In the genomic region with DNA sequence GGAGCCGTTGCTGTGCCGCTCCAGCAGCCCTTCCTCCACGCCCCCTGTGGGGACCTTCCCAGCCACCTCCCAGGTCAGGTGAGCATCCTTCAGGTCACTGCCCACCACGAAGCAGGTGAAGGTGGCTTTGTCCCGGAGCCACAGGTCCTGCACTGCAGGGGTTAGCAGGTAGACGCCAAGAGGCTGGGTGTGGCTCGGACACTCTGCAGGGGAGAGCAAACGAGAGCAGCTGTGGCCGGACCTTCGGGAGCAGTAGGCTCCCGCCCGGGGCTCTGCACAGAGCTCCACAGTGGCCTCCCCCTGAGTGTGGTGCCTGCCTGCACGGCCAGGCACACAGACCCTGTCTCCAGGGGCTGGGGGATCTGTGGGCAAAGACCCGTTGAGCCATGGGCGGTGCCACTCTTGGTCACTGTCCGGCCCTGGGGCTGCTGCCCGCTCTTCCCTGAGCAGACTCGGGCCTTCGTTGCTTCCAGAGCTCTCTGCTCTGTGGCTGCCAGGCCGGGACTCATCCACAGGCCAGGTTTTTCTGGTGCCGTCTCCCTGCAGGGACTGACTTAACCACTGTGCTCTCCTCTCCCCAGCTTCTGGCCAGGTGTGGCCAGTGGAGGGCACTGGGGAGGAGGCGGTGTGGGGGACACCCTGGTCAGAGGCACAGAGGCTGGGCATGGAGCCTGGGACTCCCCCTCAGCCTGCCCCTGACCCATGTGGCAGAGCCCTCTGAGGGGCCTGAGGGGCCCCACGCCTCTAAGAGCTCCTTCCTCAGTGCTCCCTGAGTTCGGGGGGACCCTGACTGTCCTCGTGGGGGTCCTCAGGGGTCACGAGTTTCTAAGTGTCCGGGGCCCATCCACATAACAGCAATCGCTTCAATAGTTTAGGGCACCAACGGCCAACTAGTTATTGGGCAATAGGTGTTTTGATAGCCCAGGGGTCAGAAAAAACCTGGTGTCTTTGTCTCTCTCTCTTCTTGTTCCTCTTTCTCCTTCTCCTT, we compare ENCODE assay signal across 20 cellular contexts.
A peak's percentile ranks its signal among the peaks of the same experiment; 100 is the strongest.
DNase-seq lines count a peak whose midpoint lies in the region; ATAC-seq and TF ChIP-seq lines count a peak whose summit lies in the region.
"Had no signal": no experiment of that assay in that cellular context is flagged by ENCODE, and none has a peak within 500 bp of the region (broad histone marks: within the 10 kb centered on the region; RNA-seq: fewer than 3 reads in every experiment).

No MANE protein-coding gene starts in this region.

- peak; percentile 1 for DNase-seq in NOMO-1 treated with dmso at 0.1 percent for 144 hours (lab: John Stamatoyannopoulos, UW; ENCODE audit: unreplicated experiment)
- no peak for DNase-seq in NOMO-1 treated with DMSO at 0.1 percent for 48 hours (lab: John Stamatoyannopoulos, UW; ENCODE audit: unreplicated experiment)
- peak; percentile 37 for DNase-seq in CD14-positive monocyte (ENCODE audit: low spot score)
- peak; percentile 6 for DNase-seq in activated T-helper 2 cell treated with anti-CD3 and anti-CD28 coated beads, Interferon-gamma antibody, Interleukin-2, Interleukin-4, amounts not matched to agents 10 μg/mL and 5 μg/mL and 100 μg/mL, durations not matched to agents 14 hours and 24 hours and 36 hours (ENCODE audit: low spot score)
- peak; percentile 82 for DNase-seq in osteocyte (ENCODE audit: extremely low spot score, unreplicated experiment)
- DNase-seq in NCI-H1092 (lab: John Stamatoyannopoulos, UW): no peak
- DNase-seq in amygdala (lab: John Stamatoyannopoulos, UW): no peak
- DNase-seq: activated CD4-positive, alpha-beta T cell treated with anti-CD3 and anti-CD28 coated beads, Interleukin-2, amount 10 ng/mL, durations not matched to agents 7 days and 5 days; C1 segment of cervical spinal cord; DMS 273 treated with DMSO at 0.1 percent for 48 hours; GDM1; glutamatergic neuron; lower lobe of right lung; NCI-H510A treated with DMSO at 0.1 percent for 48 hours; SHP77 treated with DMSO at 0.1 percent for 48 hours; stimulated activated naive CD8-positive, alpha-beta T cell treated with anti-CD3 and anti-CD28 coated beads, Interleukin-15, Interleukin-2, amounts not matched to agents 100 U/mL and 50 U/mL, for 24 hours had no signal

- H3K4me1 Mint-ChIP-seq in CD14-positive monocyte (no peaks in the 10 kb centered on the region), osteocyte (ENCODE audit: unreplicated experiment) (no peaks in the 10 kb centered on the region)
- H3K4me1 Mint-ChIP-seq in activated T-helper 2 cell treated with anti-CD3 and anti-CD28 coated beads, Interferon-gamma antibody, Interleukin-2, Interleukin-4, amounts not matched to agents 10 μg/mL and 5 μg/mL and 100 μg/mL, durations not matched to agents 14 hours and 24 hours and 36 hours (ENCODE audit: low read depth): no peaks in the 10 kb centered on the region
- H3K4me1 Mint-ChIP-seq: activated CD4-positive, alpha-beta T cell treated with anti-CD3 and anti-CD28 coated beads, Interleukin-2, amount 10 ng/mL, durations not matched to agents 7 days and 5 days had no signal

- H3K4me3 Mint-ChIP-seq in CD14-positive monocyte: no peak overlapping the region
- no peak overlapping the region for H3K4me3 Mint-ChIP-seq in activated T-helper 2 cell treated with anti-CD3 and anti-CD28 coated beads, Interferon-gamma antibody, Interleukin-2, Interleukin-4, amounts not matched to agents 10 μg/mL and 5 μg/mL and 100 μg/mL, durations not matched to agents 14 hours and 24 hours and 36 hours (ENCODE audit: low read depth)
- no peak overlapping the region for H3K4me3 Mint-ChIP-seq in osteocyte (ENCODE audit: unreplicated experiment)
- H3K4me3 Mint-ChIP-seq: activated CD4-positive, alpha-beta T cell treated with anti-CD3 and anti-CD28 coated beads, Interleukin-2, amount 10 ng/mL, durations not matched to agents 7 days and 5 days; IgD-negative memory B cell; type B pancreatic cell had no signal

- no peaks in the 10 kb centered on the region for H3K9me3 Mint-ChIP-seq in CD14-positive monocyte
- no peaks in the 10 kb centered on the region for H3K9me3 Mint-ChIP-seq in activated T-helper 2 cell treated with anti-CD3 and anti-CD28 coated beads, Interferon-gamma antibody, Interleukin-2, Interleukin-4, amounts not matched to agents 10 μg/mL and 5 μg/mL and 100 μg/mL, durations not matched to agents 14 hours and 24 hours and 36 hours
- peaks cover 26% of the 10 kb centered on the region for H3K9me3 Mint-ChIP-seq in osteocyte (ENCODE audit: unreplicated experiment)
- H3K9me3 Mint-ChIP-seq: activated CD4-positive, alpha-beta T cell treated with anti-CD3 and anti-CD28 coated beads, Interleukin-2, amount 10 ng/mL, durations not matched to agents 7 days and 5 days; activated naive CD4-positive, alpha-beta T cell treated with anti-CD3 and anti-CD28 coated beads, Interleukin-2, amount 50 U/mL, for 72 hours; IgD-negative memory B cell had no signal

- H3K36me3 Mint-ChIP-seq in CD14-positive monocyte (no peaks in the 10 kb centered on the region), osteocyte (ENCODE audit: unreplicated experiment) (peaks cover 2% of the 10 kb centered on the region)
- no peaks in the 10 kb centered on the region for H3K36me3 Mint-ChIP-seq in activated T-helper 2 cell treated with anti-CD3 and anti-CD28 coated beads, Interferon-gamma antibody, Interleukin-2, Interleukin-4, amounts not matched to agents 10 μg/mL and 5 μg/mL and 100 μg/mL, durations not matched to agents 14 hours and 24 hours and 36 hours (ENCODE audit: low read depth)
- H3K36me3 Mint-ChIP-seq: activated naive CD4-positive, alpha-beta T cell treated with anti-CD3 and anti-CD28 coated beads, Interleukin-2, amount 50 U/mL, for 72 hours; IgD-negative memory B cell; type B pancreatic cell had no signal

- intact Hi-C loops in CD14-positive monocyte (cut with micrococcal nuclease): no loop called here
- intact Hi-C loops in activated T-helper 2 cell treated with anti-CD3 and anti-CD28 coated beads, Interferon-gamma antibody, Interleukin-2, Interleukin-4, amounts not matched to agents 10 μg/mL and 5 μg/mL and 100 μg/mL, durations not matched to agents 14 hours and 24 hours and 36 hours (cut with micrococcal nuclease): no loop called here

- H3K27me3 Mint-ChIP-seq in CD14-positive monocyte (ENCODE audit: low read depth in 3 of 3) (peaks cover 0 to 2% (median 0%) of the 10 kb centered on the region in 3 donors), osteocyte (ENCODE audit: unreplicated experiment) (no peaks in the 10 kb centered on the region)
- peaks cover under 1% of the 10 kb centered on the region for H3K27me3 Mint-ChIP-seq in activated T-helper 2 cell treated with anti-CD3 and anti-CD28 coated beads, Interferon-gamma antibody, Interleukin-2, Interleukin-4, amounts not matched to agents 10 μg/mL and 5 μg/mL and 100 μg/mL, durations not matched to agents 14 hours and 24 hours and 36 hours (ENCODE audit: low read depth)
- H3K27me3 Mint-ChIP-seq: activated CD4-positive, alpha-beta T cell treated with anti-CD3 and anti-CD28 coated beads, Interleukin-2, amount 10 ng/mL, durations not matched to agents 7 days and 5 days; IgD-negative memory B cell; type B pancreatic cell had no signal

- ATAC-seq in HG02870 (IDR thresholded peaks at IDR 0.05; ENCODE audit: unreplicated experiment): no peak
- ATAC-seq: activated naive CD4-positive, alpha-beta T cell treated with anti-CD3 and anti-CD28 coated beads, Interleukin-2, amount 50 U/mL, for 72 hours; lower lobe of right lung; stimulated activated naive CD8-positive, alpha-beta T cell treated with anti-CD3 and anti-CD28 coated beads, Interleukin-15, Interleukin-2, amounts not matched to agents 100 U/mL and 50 U/mL, for 24 hours had no signal

- TF ChIP-seq CTCF in CD14-positive monocyte (IDR thresholded peaks at IDR 0.05): no peak
- TF ChIP-seq CTCF in osteocyte (IDR thresholded peaks at IDR 0.05): no peak

- no peak overlapping the region for H3K27ac Mint-ChIP-seq in CD14-positive monocyte
- no peak overlapping the region for H3K27ac Mint-ChIP-seq in activated T-helper 2 cell treated with anti-CD3 and anti-CD28 coated beads, Interferon-gamma antibody, Interleukin-2, Interleukin-4, amounts not matched to agents 10 μg/mL and 5 μg/mL and 100 μg/mL, durations not matched to agents 14 hours and 24 hours and 36 hours
- H3K27ac Mint-ChIP-seq in osteocyte (ENCODE audit: unreplicated experiment): no peak overlapping the region
- H3K27ac Mint-ChIP-seq: activated CD4-positive, alpha-beta T cell treated with anti-CD3 and anti-CD28 coated beads, Interleukin-2, amount 10 ng/mL, durations not matched to agents 7 days and 5 days; activated naive CD4-positive, alpha-beta T cell treated with anti-CD3 and anti-CD28 coated beads, Interleukin-2, amount 50 U/mL, for 72 hours; IgD-negative memory B cell; type B pancreatic cell had no signal

Comparison
In these comparisons a context has a peak if more than half of its experiments do, and no peak if none do; other contexts are left out.
1. DNase-seq: peak in NOMO-1 treated with dmso at 0.1 percent for 144 hours (single experiment), CD14-positive monocyte (single experiment), activated T-helper 2 cell treated with anti-CD3 and anti-CD28 coated beads, Interferon-gamma antibody, Interleukin-2, Interleukin-4, amounts not matched to agents 10 μg/mL and 5 μg/mL and 100 μg/mL, durations not matched to agents 14 hours and 24 hours and 36 hours (single experiment) and osteocyte (single experiment); none in NOMO-1 treated with DMSO at 0.1 percent for 48 hours (single experiment), NCI-H1092 (single experiment) and amygdala (0 of 56).